Comparison of ENCODE assay signal across 8 cellular contexts in genomic region chr18:62584241-62585120, GRCh38.
DNase-seq lines count a peak whose midpoint lies in the region; ATAC-seq and TF ChIP-seq lines count a peak whose summit lies in the region.

No MANE protein-coding gene starts in this region.

- H3K27ac Mint-ChIP-seq in nephron: peak overlapping the region; percentile 13 to 28 (median 22)

- H3K4me3 Mint-ChIP-seq in nephron: peak overlapping the region; percentile 40 to 61 (median 58)

- peaks cover 14% of the 10 kb centered on the region for H3K27me3 Mint-ChIP-seq in nephron (ENCODE audit: low read depth)

- H3K36me3 Mint-ChIP-seq in nephron (ENCODE audit: low read depth): peaks cover 22% of the 10 kb centered on the region

- H3K9me3 Mint-ChIP-seq in nephron: no peaks in the 10 kb centered on the region

- TF ChIP-seq CTCF in nephron (IDR thresholded peaks at IDR 0.05; ENCODE audit: unreplicated experiment in 3 of 3): peak; percentile 94 to 98 (median 95)

- DNase-seq in DMS153 treated with DMSO at 0.1 percent for 48 hours (lab: John Stamatoyannopoulos, UW; ENCODE audit: unreplicated experiment) (peak; percentile 59), HuH-7.5 (ENCODE audit: low spot score) (peak; percentile 62), OCI-M2 (lab: John Stamatoyannopoulos, UW; ENCODE audit: unreplicated experiment) (peak; percentile 20), fibroblast of gingiva (ENCODE audit: low read depth) (peak; percentile 81)
- DNase-seq in activated T-cell treated with anti-CD3 and anti-CD28 coated beads, Interleukin-2, amount 50 U/mL, for 48 hours: peak; percentile 90
- DNase-seq in stimulated activated naive CD4-positive, alpha-beta T cell treated with Interleukin-2 at 50 U/mL for 16 hours (lab: John Stamatoyannopoulos, UW): peak; percentile 75

- peak; percentile 83 for ATAC-seq in GM21515 (IDR thresholded peaks at IDR 0.05; ENCODE audit: unreplicated experiment)

- H3K4me1 Mint-ChIP-seq in nephron: peaks cover 11% of the 10 kb centered on the region

Comparison
In these comparisons a context has a peak if more than half of its experiments do, and no peak if none do; other contexts are left out.
1. Peak in every context shown above with its lines: DNase-seq and ATAC-seq.
2. DNase-seq: peak in every context shown above with its lines; median percentile 90 in activated T-cell treated with anti-CD3 and anti-CD28 coated beads, Interleukin-2, amount 50 U/mL, for 48 hours; 81 in fibroblast of gingiva; 75 in stimulated activated naive CD4-positive, alpha-beta T cell treated with Interleukin-2 at 50 U/mL for 16 hours; 62 in HuH-7.5; 59 in DMS153 treated with DMSO at 0.1 percent for 48 hours; 20 in OCI-M2.